20 cellular contexts compared by ENCODE assay signal in the genomic region with DNA sequence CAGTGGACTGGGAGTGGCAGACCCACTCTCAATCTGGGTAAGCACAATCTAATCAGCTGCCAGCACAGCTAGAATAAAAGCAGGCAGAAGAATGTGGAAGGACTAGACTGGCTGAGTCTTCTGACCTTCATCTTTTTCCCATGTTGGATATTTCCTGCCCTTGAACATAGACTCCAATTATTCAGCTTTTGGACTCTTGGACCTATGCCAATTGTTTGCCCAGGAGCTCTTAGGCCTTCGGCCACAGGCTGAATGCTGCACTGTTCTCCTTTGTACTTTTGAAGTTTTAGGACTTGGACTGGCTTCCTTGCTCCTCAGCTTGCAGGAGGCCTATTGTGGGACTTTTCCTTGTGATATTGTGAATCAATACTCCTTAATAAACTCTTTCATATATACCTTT.
DNase-seq lines count a peak whose midpoint lies in the region; ATAC-seq and TF ChIP-seq lines count a peak whose summit lies in the region.
"Had no signal": no experiment of that assay in that cellular context is flagged by ENCODE, and none has a peak within 500 bp of the region (broad histone marks: within the 10 kb centered on the region; RNA-seq: fewer than 3 reads in every experiment).

No MANE protein-coding gene starts in this region.

- WGBS in mammary epithelial cell (ENCODE audit: low coverage, missing lambda C conversion rate): 0% methylated on average over 1 of the region's 1 CpG

- H3K4me3 ChIP-seq in mammary epithelial cell (replicated peaks in 1 of 3; ENCODE audit: insufficient read depth in 1 of 3, low read depth in 2 of 3, low read length in 3 of 3): no peak overlapping the region
- H3K4me3 ChIP-seq in gastrocnemius medialis: no peak overlapping the region
- no peak overlapping the region for H3K4me3 ChIP-seq in mucosa of descending colon
- H3K4me3 ChIP-seq: BLaER1, GM23338, HAP-1 had no signal

- H3K9ac ChIP-seq in mammary epithelial cell (ENCODE audit: insufficient read depth, low read length): no peak overlapping the region
- H3K9ac ChIP-seq: BLaER1 had no signal

- no peaks in the 10 kb centered on the region for H3K36me3 ChIP-seq in mammary epithelial cell (ENCODE audit: insufficient read depth, low read length)
- H3K36me3 ChIP-seq in gastrocnemius medialis: no peaks in the 10 kb centered on the region
- no peaks in the 10 kb centered on the region for H3K36me3 ChIP-seq in mucosa of descending colon (ENCODE audit: low read depth)
- H3K36me3 ChIP-seq: BLaER1, HAP-1 had no signal

- peaks cover 4% of the 10 kb centered on the region for H3K4me1 Mint-ChIP-seq in MCF 10A (ENCODE audit: insufficient read depth, unreplicated experiment)
- H3K4me1 Mint-ChIP-seq: B cell; CD4-positive, CD25-positive, alpha-beta regulatory T cell had no signal

- peaks cover 6% of the 10 kb centered on the region for H3K9me3 Mint-ChIP-seq in MCF 10A (ENCODE audit: unreplicated experiment)

- ATAC-seq in gastrocnemius medialis (no peak), mucosa of descending colon (no peak)
- ATAC-seq: CD8-positive, alpha-beta T cell; GM23338 had no signal

- dilution Hi-C loops in mammary epithelial cell (cut with HindIII; ENCODE audit: low sequenced_read_pairs): no loop called here

- no peaks in the 10 kb centered on the region for H4K20me1 ChIP-seq in mammary epithelial cell (ENCODE audit: insufficient read depth, low read length)
- H4K20me1 ChIP-seq: BLaER1 had no signal

- DNase-seq in MCF 10A (ENCODE audit: unreplicated experiment) (peak; percentile 11), mammary epithelial cell (no peak), M059J (ENCODE audit: low read depth) (peak; percentile 2), astrocyte of the hippocampus (ENCODE audit: low read depth, low spot score) (peak; percentile 6), foreskin melanocyte (peak; percentile 61), gastrocnemius medialis (no peak), mucosa of descending colon (no peak), RKO (ENCODE audit: low spot score) (no peak)
- DNase-seq: CD4-positive, CD25-positive, alpha-beta regulatory T cell; CD8-positive, alpha-beta T cell; DMS53; DMS79 treated with DMSO at 0.1 percent for 48 hours; GF-D8; HFFc6 had no signal

- no peaks in the 10 kb centered on the region for H3K4me1 ChIP-seq in mammary epithelial cell (ENCODE audit: insufficient read depth, low read length)
- no peaks in the 10 kb centered on the region for H3K4me1 ChIP-seq in gastrocnemius medialis
- H3K4me1 ChIP-seq in mucosa of descending colon (ENCODE audit: low read depth): no peaks in the 10 kb centered on the region
- H3K4me1 ChIP-seq: BLaER1, HAP-1 had no signal

- no peak overlapping the region for H3K27ac Mint-ChIP-seq in MCF 10A (ENCODE audit: low read depth, unreplicated experiment)
- H3K27ac Mint-ChIP-seq: B cell; CD4-positive, CD25-positive, alpha-beta regulatory T cell; CD8-positive, alpha-beta T cell; GM23338; HFFc6 had no signal

- H3K4me2 ChIP-seq in mammary epithelial cell (ENCODE audit: insufficient read depth, low read depth, low read length): no peak overlapping the region
- H3K4me2 ChIP-seq: BLaER1, GM23338 had no signal

- no peaks in the 10 kb centered on the region for H3K36me3 Mint-ChIP-seq in MCF 10A (ENCODE audit: insufficient read depth, unreplicated experiment)
- H3K36me3 Mint-ChIP-seq: CD4-positive, CD25-positive, alpha-beta regulatory T cell; CD8-positive, alpha-beta T cell had no signal

- H3K27ac ChIP-seq in mammary epithelial cell (ENCODE audit: insufficient read depth, low read depth, low read length) (no peak overlapping the region), gastrocnemius medialis (no peak overlapping the region)
- H3K27ac ChIP-seq: 22Rv1, BLaER1, C4-2B had no signal

- H3K9me3 ChIP-seq in mammary epithelial cell (replicated peaks; ENCODE audit: insufficient read depth, low read length): no peaks in the 10 kb centered on the region
- H3K9me3 ChIP-seq in gastrocnemius medialis: no peaks in the 10 kb centered on the region
- no peaks in the 10 kb centered on the region for H3K9me3 ChIP-seq in mucosa of descending colon
- H3K9me3 ChIP-seq: BLaER1, HAP-1 had no signal

- H3K4me3 Mint-ChIP-seq in MCF 10A (ENCODE audit: unreplicated experiment): no peak overlapping the region
- H3K4me3 Mint-ChIP-seq: B cell; CD4-positive, CD25-positive, alpha-beta regulatory T cell; CD8-positive, alpha-beta T cell; GM23338; HFFc6 had no signal

- in situ Hi-C loops in mammary epithelial cell (cut with MboI; ENCODE audit: low sequenced_read_pairs in 2 of 2): no loop called here
- in situ Hi-C loops in gastrocnemius medialis (cut with MboI; ENCODE audit: low sequenced_read_pairs in 4 of 4): no loop called here

- H3K27me3 Mint-ChIP-seq in MCF 10A (ENCODE audit: insufficient read depth, unreplicated experiment): no peaks in the 10 kb centered on the region
- H3K27me3 Mint-ChIP-seq: B cell; CD4-positive, CD25-positive, alpha-beta regulatory T cell had no signal

- H3K27me3 ChIP-seq in mammary epithelial cell (ENCODE audit: insufficient read depth, low read length) (no peaks in the 10 kb centered on the region), gastrocnemius medialis (no peaks in the 10 kb centered on the region)
- H3K27me3 ChIP-seq: BLaER1 had no signal

- no TSS peak for BruUV-seq in MCF 10A (replicated peaks; lab: Mats Ljungman, UMichigan)
- BruUV-seq in mammary epithelial cell (replicated peaks; lab: Mats Ljungman, UMichigan): no TSS peak

- CTCF ChIA-PET in MCF 10A (lab: Yijun Ruan, JAX) (interaction anchor here (0.6 kb wide), 1 partner anchor 261 kb away, joined by 3 read pairs; no protein-coding TSS in a partner anchor), mammary epithelial cell (lab: Charles Lee; ENCODE audit: low non-redundant PET) (no interaction called here)

- no peak for TF ChIP-seq POLR2A in gastrocnemius medialis (IDR thresholded peaks at IDR 0.05)

- no peak overlapping the region for H2AFZ ChIP-seq in mammary epithelial cell (ENCODE audit: low read depth, low read length)
- H2AFZ ChIP-seq: GM23338 had no signal

- POLR2A ChIA-PET in MCF 10A (lab: Yijun Ruan, JAX): interaction anchor here (0.7 kb wide), 1 partner anchor 1658 kb away, joined by 3 read pairs; no protein-coding TSS in a partner anchor

- H3K79me2 ChIP-seq in mammary epithelial cell (ENCODE audit: insufficient read depth, low read length): no peaks in the 10 kb centered on the region

- intact Hi-C loops in MCF 10A (cut with micrococcal nuclease): no loop called here
- intact Hi-C loops in mammary epithelial cell (cut with micrococcal nuclease): no loop called here
- intact Hi-C loops in gastrocnemius medialis (cut with DNase I; ENCODE audit: low total_unique reads): no loop called here
- intact Hi-C loops in mucosa of descending colon (cut with DNase I, micrococcal nuclease): no loop called here

- TF ChIP-seq CTCF in MCF 10A (IDR thresholded peaks at IDR 0.05; ENCODE audit: unreplicated experiment) (no peak), mammary epithelial cell (conservative IDR thresholded peaks at IDR 0.05 in 1 of 2, IDR thresholded peaks at IDR 0.05 in 1 of 2; ENCODE audit: extremely low read depth in 1 of 2, insufficient read depth in 1 of 2, low read depth in 1 of 2, low read length in 2 of 2) (no peak), gastrocnemius medialis (IDR thresholded peaks at IDR 0.05 in 4 of 5, conservative IDR thresholded peaks at IDR 0.05 in 1 of 5) (no peak), mucosa of descending colon (IDR thresholded peaks at IDR 0.05) (no peak)

Comparison
In these comparisons a context has a peak if more than half of its experiments do, and no peak if none do; other contexts are left out.
1. DNase-seq: peak in MCF 10A (single experiment), M059J (single experiment), astrocyte of the hippocampus (single experiment) and foreskin melanocyte (single experiment); none in mammary epithelial cell (single experiment), gastrocnemius medialis (0 of 2), mucosa of descending colon (0 of 3) and RKO (single experiment).